ENCODE assay signal across 15 cellular contexts in the genomic region with DNA sequence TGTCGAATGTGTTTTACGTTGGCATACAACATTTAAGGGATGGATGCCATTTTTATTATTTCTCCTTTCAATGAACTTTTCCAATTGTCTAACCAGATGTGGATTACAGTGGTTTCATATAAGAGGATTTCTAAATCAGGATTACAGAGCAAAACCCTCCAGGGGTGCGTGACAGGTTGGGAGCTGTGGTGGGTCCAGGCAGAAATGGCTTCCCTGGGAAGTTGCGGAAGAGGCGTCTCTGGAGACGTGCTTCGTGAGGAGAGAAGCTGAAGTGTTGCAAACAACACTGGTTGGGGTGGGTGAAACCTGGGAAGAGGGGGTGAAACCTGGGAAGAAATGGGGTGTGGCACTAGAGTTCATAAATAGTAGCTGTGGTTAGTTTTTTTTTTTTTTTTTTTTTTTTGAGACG. TPM values are rescaled to one million over a fixed set of nuclear protein-coding genes. Genes with fewer than 3 reads are reported as not detected.
DNase-seq lines count a peak whose midpoint lies in the region; ATAC-seq and TF ChIP-seq lines count a peak whose summit lies in the region.
"Had no signal": no experiment of that assay in that cellular context is flagged by ENCODE, and none has a peak within 500 bp of the region (broad histone marks: within the 10 kb centered on the region; RNA-seq: fewer than 3 reads in every experiment).

No MANE protein-coding gene starts in this region.

- no TSS peak for BruUV-seq in Caco-2 (replicated peaks; lab: Mats Ljungman, UMichigan)

- H3K27me3 ChIP-seq in Caco-2 (replicated peaks; ENCODE audit: control insufficient read depth, insufficient read depth, low read length) (no peaks in the 10 kb centered on the region), RWPE2 (ENCODE audit: insufficient read depth, poor library complexity, severe bottlenecking) (no peaks in the 10 kb centered on the region)
- H3K27me3 ChIP-seq: colonic mucosa had no signal

- no peak for DNase-seq in Caco-2
- DNase-seq in RWPE2 (ENCODE audit: low spot score): no peak
- no peak for DNase-seq in glutamatergic neuron
- DNase-seq in stimulated activated naive B cell treated with anti-CD40 and anti-IgM and Interleukin-4, amounts not matched to agents 10 μg/mL and 1 μg/mL and 100 μg/mL, for 72 hours: no peak
- DNase-seq: activated CD4-positive, CD25-positive, alpha-beta regulatory T cell; activated effector memory CD4-positive, alpha-beta T cell treated with Interleukin-2 at 50 U/mL for 16 hours; anterior cingulate cortex; colonic mucosa; natural killer cell; NCI-H446; SHP77 treated with DMSO at 0.1 percent for 48 hours had no signal

- peak overlapping the region; percentile 62 for H3K27ac Mint-ChIP-seq in Caco-2 (ENCODE audit: unreplicated experiment)
- no peak overlapping the region for H3K27ac Mint-ChIP-seq in glutamatergic neuron (ENCODE audit: unreplicated experiment)
- H3K27ac Mint-ChIP-seq in stimulated activated naive B cell treated with anti-CD40 and anti-IgM and Interleukin-4, amounts not matched to agents 10 μg/mL and 1 μg/mL and 100 μg/mL, for 72 hours: peak overlapping the region; percentile 11
- H3K27ac Mint-ChIP-seq in activated T-helper 17 cell treated with anti-CD3 and anti-CD28 coated beads, Interleukin-2, amount 50 U/mL, for 72 hours: no peak overlapping the region
- H3K27ac Mint-ChIP-seq: T-helper 2 cell treated with Interferon-gamma antibody and Interleukin-4, amounts not matched to agents 5 μg/mL and 100 μg/mL, for 36 hours had no signal

- H3K36me3 Mint-ChIP-seq in Caco-2 (ENCODE audit: insufficient read depth, unreplicated experiment) (peaks cover 53% of the 10 kb centered on the region), glutamatergic neuron (ENCODE audit: unreplicated experiment) (no peaks in the 10 kb centered on the region)
- peaks cover 7 to 27% of the 10 kb centered on the region in 2 donors for H3K36me3 Mint-ChIP-seq in stimulated activated naive B cell treated with anti-CD40 and anti-IgM and Interleukin-4, amounts not matched to agents 10 μg/mL and 1 μg/mL and 100 μg/mL, for 72 hours
- H3K36me3 Mint-ChIP-seq in activated T-helper 17 cell treated with anti-CD3 and anti-CD28 coated beads, Interleukin-2, amount 50 U/mL, for 72 hours (ENCODE audit: low read depth): peaks cover 5% of the 10 kb centered on the region
- H3K36me3 Mint-ChIP-seq: natural killer cell had no signal

- POLR2A ChIA-PET in Caco-2 (lab: Charles Lee): no interaction called here

- H3K36me3 ChIP-seq in Caco-2 (ENCODE audit: control insufficient read depth, insufficient read depth, low read length): no peaks in the 10 kb centered on the region; the same call in 1 of the 2 replicates
- peaks cover 25% of the 10 kb centered on the region for H3K36me3 ChIP-seq in RWPE2 (ENCODE audit: low read depth)
- H3K36me3 ChIP-seq: colonic mucosa had no signal

- peaks cover 25% of the 10 kb centered on the region for H3K4me1 ChIP-seq in Caco-2
- peaks cover 27% of the 10 kb centered on the region for H3K4me1 ChIP-seq in RWPE2 (ENCODE audit: insufficient read depth, poor library complexity, severe bottlenecking)
- H3K4me1 ChIP-seq: colonic mucosa had no signal

- H3K27ac ChIP-seq in RWPE2 (ENCODE audit: poor library complexity, severe bottlenecking): peak overlapping the region; percentile 74
- H3K27ac ChIP-seq: colonic mucosa had no signal

- intact Hi-C loops in Caco-2 (cut with micrococcal nuclease; ENCODE audit: unreplicated experiment): no loop called here

- CTCF ChIA-PET in Caco-2 (lab: Charles Lee): interaction anchor here (0.6 to 1.5 kb wide), 2 partner anchors 15 to 91 kb away, joined by 5 read pairs; no protein-coding TSS in a partner anchor

- H3K9me3 ChIP-seq in Caco-2 (no peaks in the 10 kb centered on the region), RWPE2 (ENCODE audit: severe bottlenecking) (no peaks in the 10 kb centered on the region)
- H3K9me3 ChIP-seq: colonic mucosa had no signal

- H3K4me3 ChIP-seq in Caco-2 (ENCODE audit: low read depth, low read length) (no peak overlapping the region), RWPE2 (ENCODE audit: severe bottlenecking) (no peak overlapping the region)
- H3K4me3 ChIP-seq: colonic mucosa had no signal

- H3K4me1 Mint-ChIP-seq in Caco-2 (ENCODE audit: low read depth, unreplicated experiment) (peaks cover 23% of the 10 kb centered on the region), glutamatergic neuron (ENCODE audit: low read depth, unreplicated experiment) (peaks cover 8% of the 10 kb centered on the region)
- H3K4me1 Mint-ChIP-seq in stimulated activated naive B cell treated with anti-CD40 and anti-IgM and Interleukin-4, amounts not matched to agents 10 μg/mL and 1 μg/mL and 100 μg/mL, for 72 hours: peaks cover 13 to 18% of the 10 kb centered on the region in 2 donors
- H3K4me1 Mint-ChIP-seq in activated T-helper 17 cell treated with anti-CD3 and anti-CD28 coated beads, Interleukin-2, amount 50 U/mL, for 72 hours: peaks cover 9% of the 10 kb centered on the region

- H3K27me3 Mint-ChIP-seq in Caco-2 (ENCODE audit: insufficient read depth, unreplicated experiment) (no peaks in the 10 kb centered on the region), glutamatergic neuron (ENCODE audit: unreplicated experiment) (peaks cover 6% of the 10 kb centered on the region)
- H3K27me3 Mint-ChIP-seq in stimulated activated naive B cell treated with anti-CD40 and anti-IgM and Interleukin-4, amounts not matched to agents 10 μg/mL and 1 μg/mL and 100 μg/mL, for 72 hours: no peaks in the 10 kb centered on the region
- H3K27me3 Mint-ChIP-seq in activated T-helper 17 cell treated with anti-CD3 and anti-CD28 coated beads, Interleukin-2, amount 50 U/mL, for 72 hours: no peaks in the 10 kb centered on the region

- H3K9me3 Mint-ChIP-seq in Caco-2 (ENCODE audit: unreplicated experiment): no peaks in the 10 kb centered on the region
- H3K9me3 Mint-ChIP-seq in glutamatergic neuron (ENCODE audit: unreplicated experiment): peaks cover 10% of the 10 kb centered on the region
- no peaks in the 10 kb centered on the region for H3K9me3 Mint-ChIP-seq in stimulated activated naive B cell treated with anti-CD40 and anti-IgM and Interleukin-4, amounts not matched to agents 10 μg/mL and 1 μg/mL and 100 μg/mL, for 72 hours
- H3K9me3 Mint-ChIP-seq in activated T-helper 17 cell treated with anti-CD3 and anti-CD28 coated beads, Interleukin-2, amount 50 U/mL, for 72 hours: no peaks in the 10 kb centered on the region
- H3K9me3 Mint-ChIP-seq: natural killer cell; T-helper 2 cell treated with Interferon-gamma antibody and Interleukin-4, amounts not matched to agents 5 μg/mL and 100 μg/mL, for 36 hours had no signal

- ATAC-seq in RWPE2 (ENCODE audit: low read depth): no peak
- ATAC-seq in stimulated activated naive B cell treated with anti-CD40 and anti-IgM and Interleukin-4, amounts not matched to agents 10 μg/mL and 1 μg/mL and 100 μg/mL, for 72 hours (replicated peaks): no peak
- ATAC-seq in HG03095 (IDR thresholded peaks at IDR 0.05; ENCODE audit: unreplicated experiment): no peak
- ATAC-seq in activated T-helper 17 cell treated with anti-CD3 and anti-CD28 coated beads, Interleukin-2, amount 50 U/mL, for 72 hours (replicated peaks): no peak
- ATAC-seq in HG03025 (IDR thresholded peaks at IDR 0.05; ENCODE audit: low FRiP score, unreplicated experiment): no peak
- ATAC-seq: natural killer cell had no signal

- TF ChIP-seq CTCF in Caco-2 (IDR thresholded peaks at IDR 0.05; ENCODE audit: insufficient read depth in 1 of 2, low read depth in 1 of 2, low read length in 1 of 2, severe bottlenecking in 1 of 2, unreplicated experiment in 1 of 2): no peak
- TF ChIP-seq CTCF in RWPE2 (IDR thresholded peaks at IDR 0.05; ENCODE audit: poor library complexity, severe bottlenecking): no peak
- no peak for TF ChIP-seq CTCF in glutamatergic neuron (IDR thresholded peaks at IDR 0.05; ENCODE audit: partially characterized antibody, unreplicated experiment)

- peak overlapping the region; percentile 47 for H3K4me3 Mint-ChIP-seq in Caco-2 (ENCODE audit: unreplicated experiment)
- H3K4me3 Mint-ChIP-seq in glutamatergic neuron (ENCODE audit: unreplicated experiment): peak overlapping the region; percentile 48
- H3K4me3 Mint-ChIP-seq in stimulated activated naive B cell treated with anti-CD40 and anti-IgM and Interleukin-4, amounts not matched to agents 10 μg/mL and 1 μg/mL and 100 μg/mL, for 72 hours: no peak overlapping the region
- no peak overlapping the region for H3K4me3 Mint-ChIP-seq in activated T-helper 17 cell treated with anti-CD3 and anti-CD28 coated beads, Interleukin-2, amount 50 U/mL, for 72 hours
- H3K4me3 Mint-ChIP-seq: natural killer cell; T-helper 2 cell treated with Interferon-gamma antibody and Interleukin-4, amounts not matched to agents 5 μg/mL and 100 μg/mL, for 36 hours had no signal

RNA-seq across cellular contexts. Expression of gene RPL26L1, which starts 4.5 kb away (rescaled TPM):
- total RNA-seq in Caco-2 (2022): 42.1 and 43.8 TPM in 2 replicates
- 50.6 TPM for total RNA-seq in glutamatergic neuron (ENCODE audit: unreplicated experiment)
- total RNA-seq in activated T-helper 17 cell treated with anti-CD3 and anti-CD28 coated beads, Interleukin-2, amount 50 U/mL, for 72 hours: 10 to 100 TPM; 31.8 to 64.9 TPM

RNA-seq across cellular contexts. Expression of gene ATP6V0E1, which starts 28.8 kb away (rescaled TPM):
- 205 and 216 TPM in 2 replicates for total RNA-seq in Caco-2 (2022)
- 95.3 TPM for total RNA-seq in glutamatergic neuron (ENCODE audit: unreplicated experiment)
- total RNA-seq in activated T-helper 17 cell treated with anti-CD3 and anti-CD28 coated beads, Interleukin-2, amount 50 U/mL, for 72 hours: 100 to 1,000 TPM; 123 to 163 TPM

Comparison
In these comparisons a context has a peak if more than half of its experiments do, and no peak if none do; other contexts are left out.
1. H3K27ac Mint-ChIP-seq: peak in Caco-2 (single experiment) and stimulated activated naive B cell treated with anti-CD40 and anti-IgM and Interleukin-4, amounts not matched to agents 10 μg/mL and 1 μg/mL and 100 μg/mL, for 72 hours (single experiment); none in glutamatergic neuron (single experiment) and activated T-helper 17 cell treated with anti-CD3 and anti-CD28 coated beads, Interleukin-2, amount 50 U/mL, for 72 hours (single experiment).
2. H3K4me3 Mint-ChIP-seq: peak in Caco-2 (single experiment) and glutamatergic neuron (single experiment); none in stimulated activated naive B cell treated with anti-CD40 and anti-IgM and Interleukin-4, amounts not matched to agents 10 μg/mL and 1 μg/mL and 100 μg/mL, for 72 hours (0 of 2) and activated T-helper 17 cell treated with anti-CD3 and anti-CD28 coated beads, Interleukin-2, amount 50 U/mL, for 72 hours (single experiment).